Comparison of ENCODE assay signal across 18 cellular contexts in genomic region chr12:23561536-23561935, GRCh38.
DNase-seq lines count a peak whose midpoint lies in the region; FAIRE-seq and TF ChIP-seq lines count a peak whose summit lies in the region.
"Had no signal": no experiment of that assay in that cellular context is flagged by ENCODE, and none has a peak within 500 bp of the region (broad histone marks: within the 10 kb centered on the region; RNA-seq: fewer than 3 reads in every experiment).

No MANE protein-coding gene starts in this region.

- H3K27ac Mint-ChIP-seq in endothelial cell (ENCODE audit: unreplicated experiment), result no peak overlapping the region
- H3K27ac Mint-ChIP-seq: CD4-positive, alpha-beta memory T cell; T-cell had no signal

- H3K4me3 Mint-ChIP-seq in endothelial cell (ENCODE audit: unreplicated experiment), result no peak overlapping the region
- H3K4me3 Mint-ChIP-seq: CD4-positive, alpha-beta memory T cell; T-cell had no signal

- DNase-seq in DMS 273 (lab: John Stamatoyannopoulos, UW; ENCODE audit: unreplicated experiment) (peak; percentile 66), DMS 273 treated with DMSO at 0.1 percent for 48 hours (lab: John Stamatoyannopoulos, UW) (no peak), NCI-H82 (lab: John Stamatoyannopoulos, UW) (peak; percentile 97), fibroblast of villous mesenchyme (ENCODE audit: low read depth) (peak; percentile 14), GM12891 (ENCODE audit: insufficient read length, low spot score) (no peak), frontal cortex (ENCODE audit: low spot score in 2 of 2) (no peak), GM19240 (ENCODE audit: insufficient read length, low spot score) (no peak), endothelial cell (ENCODE audit: low spot score) (no peak)
- DNase-seq: ACHN; Caco-2; CD4-positive, alpha-beta memory T cell; DMS53; GF-D8; NCI-H1105; NCI-H2029 treated with DMSO at 0.1 percent for 48 hours; NCI-H69; T-cell had no signal

- no peak overlapping the region for H3K4me3 ChIP-seq in fibroblast of villous mesenchyme (ENCODE audit: low read depth, low read length)
- H3K4me3 ChIP-seq: BLaER1 treated with 17β-estradiol and CSF1 and Interleukin-3, amounts not matched to agents 10 nM and 100 nM had no signal

- H3K9me3 Mint-ChIP-seq in endothelial cell (ENCODE audit: unreplicated experiment), result no peaks in the 10 kb centered on the region

- TF ChIP-seq CTCF in fibroblast of villous mesenchyme (IDR thresholded peaks at IDR 0.05; ENCODE audit: insufficient read depth, low read depth, low read length) (no peak), endothelial cell (IDR thresholded peaks at IDR 0.05; ENCODE audit: unreplicated experiment) (no peak)

- no peaks in the 10 kb centered on the region for H3K36me3 Mint-ChIP-seq in endothelial cell (ENCODE audit: low read depth, unreplicated experiment)
- H3K36me3 Mint-ChIP-seq: CD4-positive, alpha-beta memory T cell; T-cell had no signal

- no peak for TF ChIP-seq POLR2A in GM12891 (IDR thresholded peaks at IDR 0.05; ENCODE audit: low read depth, low read length)

- H3K27me3 Mint-ChIP-seq in endothelial cell (ENCODE audit: unreplicated experiment), result no peaks in the 10 kb centered on the region
- H3K27me3 Mint-ChIP-seq: CD4-positive, alpha-beta memory T cell; T-cell had no signal

- H3K4me1 Mint-ChIP-seq in endothelial cell (ENCODE audit: unreplicated experiment), result peaks cover 4% of the 10 kb centered on the region
- H3K4me1 Mint-ChIP-seq: CD4-positive, alpha-beta memory T cell; T-cell had no signal

- FAIRE-seq in GM12891 (lab: Jason Lieb, UNC) (no peak), frontal cortex (lab: Jason Lieb, UNC) (no peak)

TF ChIP-seq in GM12891, 5 proteins besides CTCF, POLR2A, EP300 and RAD21:
- TF ChIP-seq TAF1 (IDR thresholded peaks at IDR 0.05; ENCODE audit: low read depth, low read length) (no peak), POU2F2 (IDR thresholded peaks at IDR 0.05; ENCODE audit: low read depth, low read length) (no peak), SPI1 (IDR thresholded peaks at IDR 0.05; ENCODE audit: low read depth, low read length) (no peak), POLR2AphosphoS5 (IDR thresholded peaks at IDR 0.05; ENCODE audit: low read depth, low read length) (no peak), PAX5 (IDR thresholded peaks at IDR 0.05; ENCODE audit: insufficient read depth, low read length, severe bottlenecking) (no peak)

Comparison
In these comparisons a context has a peak if more than half of its experiments do, and no peak if none do; other contexts are left out.
1. DNase-seq: peak in DMS 273 (single experiment), NCI-H82 (single experiment) and fibroblast of villous mesenchyme (single experiment); none in DMS 273 treated with DMSO at 0.1 percent for 48 hours (single experiment), GM12891 (single experiment), frontal cortex (0 of 2), GM19240 (single experiment) and endothelial cell (single experiment).